ENCODE assay signal across 10 cellular contexts in the genomic region with DNA sequence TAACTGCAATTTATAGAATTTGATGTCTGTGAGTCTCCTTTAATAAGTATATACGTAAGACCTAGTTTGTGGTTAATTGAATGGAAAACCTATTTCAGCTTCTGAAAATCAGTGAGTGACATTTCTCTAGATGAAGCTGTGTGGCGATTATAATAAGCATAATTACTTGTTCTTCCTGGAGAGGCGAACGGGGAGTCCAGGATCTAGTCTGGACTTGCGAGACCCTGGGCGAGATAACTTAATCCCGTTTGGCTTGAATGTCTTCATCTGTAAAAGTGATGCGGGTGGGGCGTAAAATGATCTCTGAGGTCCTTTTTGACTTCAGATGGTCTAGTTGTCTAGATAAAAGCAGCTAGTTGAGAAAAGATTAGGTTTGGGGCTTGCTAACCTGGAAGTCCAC. TPM values are rescaled to one million over a fixed set of nuclear protein-coding genes. Genes with fewer than 3 reads are reported as not detected.
DNase-seq lines count a peak whose midpoint lies in the region; ATAC-seq and TF ChIP-seq lines count a peak whose summit lies in the region.
"Had no signal": no experiment of that assay in that cellular context is flagged by ENCODE, and none has a peak within 500 bp of the region (broad histone marks: within the 10 kb centered on the region; RNA-seq: fewer than 3 reads in every experiment).

No MANE protein-coding gene starts in this region.

- H2AFZ ChIP-seq in GM23338: peak overlapping the region; percentile 98; the same call in 1 of the 2 replicates

- no peaks in the 10 kb centered on the region for H3K9me2 ChIP-seq in GM23338 (ENCODE audit: insufficient read depth)

- 48% methylated on average over 9 of the region's 9 CpGs for WGBS in prostate gland

- intact Hi-C loops in prostate gland (cut with DNase I): no loop called here

- peak overlapping the region; percentile 72 for H3K4me3 Mint-ChIP-seq in GM23338
- H3K4me3 Mint-ChIP-seq in WTC11: peak overlapping the region; percentile 64
- peak overlapping the region; percentile 55 for H3K4me3 Mint-ChIP-seq in glutamatergic neuron (ENCODE audit: unreplicated experiment)

- H3K36me3 Mint-ChIP-seq in GM23338 (ENCODE audit: low read depth) (no peaks in the 10 kb centered on the region), WTC11 (no peaks in the 10 kb centered on the region; the same call in 1 of the 2 replicates), glutamatergic neuron (ENCODE audit: unreplicated experiment) (no peaks in the 10 kb centered on the region)

- H3F3A ChIP-seq in GM23338 (replicated peaks; ENCODE audit: low read depth): peaks cover 11% of the 10 kb centered on the region

- H3K4me1 Mint-ChIP-seq in GM23338 (peaks cover 13% of the 10 kb centered on the region; the same call in 2 of the 3 replicates), WTC11 (peaks cover 22% of the 10 kb centered on the region), glutamatergic neuron (ENCODE audit: low read depth, unreplicated experiment) (no peaks in the 10 kb centered on the region)

- ATAC-seq in GM23338: no peak
- ATAC-seq in WTC11: no peak
- ATAC-seq in GM21381 (IDR thresholded peaks at IDR 0.05; ENCODE audit: unreplicated experiment): no peak

- POLR2A ChIA-PET in WTC11 (lab: Charles Lee): no interaction called here

- DNase-seq in GM23338 (ENCODE audit: low spot score) (no peak), WTC11 (ENCODE audit: low spot score) (no peak), glutamatergic neuron (no peak), prostate gland (ENCODE audit: low spot score) (peak; percentile 18), brain microvascular endothelial cell (no peak), Ammon's horn (ENCODE audit: low spot score) (no peak)
- DNase-seq in stimulated activated CD4-positive, alpha-beta T cell treated with anti-CD3 and anti-CD28 coated beads, Interleukin-1b, Interleukin-23, amount 100 ng/mL, for 48 hours: no peak

- H3K27ac ChIP-seq in GM23338 (ENCODE audit: low read depth) (no peak overlapping the region), prostate gland (peak overlapping the region; percentile 80 to 87), brain microvascular endothelial cell (no peak overlapping the region)

- TF ChIP-seq CTCF in GM23338 (conservative IDR thresholded peaks at IDR 0.05; ENCODE audit: low read depth in 2 of 2) (no peak), WTC11 (IDR thresholded peaks at IDR 0.05) (no peak), glutamatergic neuron (IDR thresholded peaks at IDR 0.05; ENCODE audit: partially characterized antibody, unreplicated experiment) (no peak), prostate gland (IDR thresholded peaks at IDR 0.05) (no peak), brain microvascular endothelial cell (IDR thresholded peaks at IDR 0.05; ENCODE audit: low read depth, low read length, missing control alignments) (no peak)

- H3K9me3 ChIP-seq in prostate gland: no peaks in the 10 kb centered on the region
- H3K9me3 ChIP-seq: mucosa of descending colon had no signal

- H3K9me3 Mint-ChIP-seq in GM23338: no peaks in the 10 kb centered on the region
- H3K9me3 Mint-ChIP-seq in WTC11: no peaks in the 10 kb centered on the region
- H3K9me3 Mint-ChIP-seq in glutamatergic neuron (ENCODE audit: unreplicated experiment): peaks cover 5% of the 10 kb centered on the region

- in situ Hi-C loops in brain microvascular endothelial cell (cut with HindIII; ENCODE audit: low pct_ligation_motif_present, low sequenced_read_pairs): no loop called here

- CTCF ChIA-PET in WTC11 (lab: Charles Lee): interaction anchor here (0.7 to 1.3 kb wide), 3 partner anchors 10 to 22 kb away, joined by 3 read pairs; no protein-coding TSS in a partner anchor

- H3K27me3 ChIP-seq in GM23338 (ENCODE audit: insufficient read depth): peaks cover 26% of the 10 kb centered on the region
- H3K27me3 ChIP-seq in prostate gland (replicated peaks; ENCODE audit: insufficient read depth): no peaks in the 10 kb centered on the region
- H3K27me3 ChIP-seq in brain microvascular endothelial cell (replicated peaks): peaks cover 7% of the 10 kb centered on the region

- H3K4me1 ChIP-seq in GM23338 (ENCODE audit: insufficient read depth) (peaks cover 9% of the 10 kb centered on the region), prostate gland (replicated peaks) (no peaks in the 10 kb centered on the region)

- H3K4me2 ChIP-seq in GM23338: peak overlapping the region; percentile 91

- H3K27me3 Mint-ChIP-seq in GM23338 (ENCODE audit: insufficient read depth, low read depth, poor library complexity) (peaks cover 19% of the 10 kb centered on the region), WTC11 (ENCODE audit: low read depth) (peaks cover 37% of the 10 kb centered on the region), glutamatergic neuron (ENCODE audit: unreplicated experiment) (peaks cover 2% of the 10 kb centered on the region)

- peak overlapping the region; percentile 68 for H3K4me3 ChIP-seq in GM23338
- peak overlapping the region; percentile 66 to 71 for H3K4me3 ChIP-seq in prostate gland
- no peak overlapping the region for H3K4me3 ChIP-seq in brain microvascular endothelial cell (ENCODE audit: low read depth, low read length)

- no peak overlapping the region for H3K27ac Mint-ChIP-seq in GM23338
- no peak overlapping the region for H3K27ac Mint-ChIP-seq in WTC11
- H3K27ac Mint-ChIP-seq in glutamatergic neuron (ENCODE audit: unreplicated experiment): no peak overlapping the region

- H3K36me3 ChIP-seq in GM23338 (ENCODE audit: insufficient read depth) (no peaks in the 10 kb centered on the region), prostate gland (no peaks in the 10 kb centered on the region), brain microvascular endothelial cell (replicated peaks) (no peaks in the 10 kb centered on the region)

- H3K79me2 ChIP-seq in GM23338 (replicated peaks; ENCODE audit: insufficient read depth): no peaks in the 10 kb centered on the region

- TF ChIP-seq POLR2A in prostate gland (IDR thresholded peaks at IDR 0.05): no peak

- no peaks in the 10 kb centered on the region for H4K20me1 ChIP-seq in GM23338 (replicated peaks; ENCODE audit: insufficient read depth)

TF ChIP-seq in GM23338, 12 proteins besides CTCF, POLR2A, EP300 and RAD21 (continues in another document):
- TF ChIP-seq EZH2phosphoT487 (IDR thresholded peaks at IDR 0.05; ENCODE audit: unreplicated experiment) (no peak), STAT1 (IDR thresholded peaks at IDR 0.05; ENCODE audit: unreplicated experiment) (no peak), NANOG (IDR thresholded peaks at IDR 0.05; ENCODE audit: borderline replicate concordance) (no peak), JUNB (IDR thresholded peaks at IDR 0.05; ENCODE audit: unreplicated experiment) (no peak), ZNF331 (CRISPR knock-in tag; IDR thresholded peaks at IDR 0.05; ENCODE audit: low read depth) (no peak)

TF ChIP-seq in WTC11, 78 proteins besides CTCF, POLR2A, EP300 and RAD21 (continues in another document):
- TF ChIP-seq, protein P1, sequence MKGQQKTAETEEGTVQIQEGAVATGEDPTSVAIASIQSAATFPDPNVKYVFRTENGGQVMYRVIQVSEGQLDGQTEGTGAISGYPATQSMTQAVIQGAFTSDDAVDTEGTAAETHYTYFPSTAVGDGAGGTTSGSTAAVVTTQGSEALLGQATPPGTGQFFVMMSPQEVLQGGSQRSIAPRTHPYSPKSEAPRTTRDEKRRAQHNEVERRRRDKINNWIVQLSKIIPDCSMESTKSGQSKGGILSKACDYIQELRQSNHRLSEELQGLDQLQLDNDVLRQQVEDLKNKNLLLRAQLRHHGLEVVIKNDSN (CRISPR knock-in tag; IDR thresholded peaks at IDR 0.05): no peak
- TF ChIP-seq TP53 (CRISPR knock-in tag; IDR thresholded peaks at IDR 0.05) (no peak), RORB (CRISPR knock-in tag; IDR thresholded peaks at IDR 0.05) (no peak), ZNF121 (CRISPR knock-in tag; IDR thresholded peaks at IDR 0.05) (no peak), GTF2I (CRISPR knock-in tag; conservative IDR thresholded peaks at IDR 0.05) (no peak)
- TF ChIP-seq, protein P2, sequence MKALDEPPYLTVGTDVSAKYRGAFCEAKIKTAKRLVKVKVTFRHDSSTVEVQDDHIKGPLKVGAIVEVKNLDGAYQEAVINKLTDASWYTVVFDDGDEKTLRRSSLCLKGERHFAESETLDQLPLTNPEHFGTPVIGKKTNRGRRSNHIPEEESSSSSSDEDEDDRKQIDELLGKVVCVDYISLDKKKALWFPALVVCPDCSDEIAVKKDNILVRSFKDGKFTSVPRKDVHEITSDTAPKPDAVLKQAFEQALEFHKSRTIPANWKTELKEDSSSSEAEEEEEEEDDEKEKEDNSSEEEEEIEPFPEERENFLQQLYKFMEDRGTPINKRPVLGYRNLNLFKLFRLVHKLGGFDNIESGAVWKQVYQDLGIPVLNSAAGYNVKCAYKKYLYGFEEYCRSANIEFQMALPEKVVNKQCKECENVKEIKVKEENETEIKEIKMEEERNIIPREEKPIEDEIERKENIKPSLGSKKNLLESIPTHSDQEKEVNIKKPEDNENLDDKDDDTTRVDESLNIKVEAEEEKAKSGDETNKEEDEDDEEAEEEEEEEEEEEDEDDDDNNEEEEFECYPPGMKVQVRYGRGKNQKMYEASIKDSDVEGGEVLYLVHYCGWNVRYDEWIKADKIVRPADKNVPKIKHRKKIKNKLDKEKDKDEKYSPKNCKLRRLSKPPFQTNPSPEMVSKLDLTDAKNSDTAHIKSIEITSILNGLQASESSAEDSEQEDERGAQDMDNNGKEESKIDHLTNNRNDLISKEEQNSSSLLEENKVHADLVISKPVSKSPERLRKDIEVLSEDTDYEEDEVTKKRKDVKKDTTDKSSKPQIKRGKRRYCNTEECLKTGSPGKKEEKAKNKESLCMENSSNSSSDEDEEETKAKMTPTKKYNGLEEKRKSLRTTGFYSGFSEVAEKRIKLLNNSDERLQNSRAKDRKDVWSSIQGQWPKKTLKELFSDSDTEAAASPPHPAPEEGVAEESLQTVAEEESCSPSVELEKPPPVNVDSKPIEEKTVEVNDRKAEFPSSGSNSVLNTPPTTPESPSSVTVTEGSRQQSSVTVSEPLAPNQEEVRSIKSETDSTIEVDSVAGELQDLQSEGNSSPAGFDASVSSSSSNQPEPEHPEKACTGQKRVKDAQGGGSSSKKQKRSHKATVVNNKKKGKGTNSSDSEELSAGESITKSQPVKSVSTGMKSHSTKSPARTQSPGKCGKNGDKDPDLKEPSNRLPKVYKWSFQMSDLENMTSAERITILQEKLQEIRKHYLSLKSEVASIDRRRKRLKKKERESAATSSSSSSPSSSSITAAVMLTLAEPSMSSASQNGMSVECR (CRISPR knock-in tag; IDR thresholded peaks at IDR 0.05; ENCODE audit: borderline replicate concordance): no peak

RNA-seq across cellular contexts. Expression of a gene that starts 1.1 kb away (rescaled TPM):
- total RNA-seq in GM23338 (2014; rRNA removed; shearing (Covaris generic)): 1.9 and 2.2 TPM in 2 replicates
- polyA plus RNA-seq in GM23338 (2016; fragmentation: Nextera tagmentation; extraction: Ambion mirVana): 1.4 and 1.6 TPM in 2 replicates
- total RNA-seq in WTC11 (2021) (0.87 to 1.1 TPM (median 1.1 TPM) in 3 replicates), glutamatergic neuron (ENCODE audit: unreplicated experiment) (0.10 TPM), prostate gland (10 to 100 TPM in 1 of 2 donors, 1 to 10 TPM in 1; 5.2 to 21.7 TPM)

RNA-seq across cellular contexts. Expression of a gene that starts 36.3 kb away (rescaled TPM):
- total RNA-seq in GM23338 (2014; rRNA removed; shearing (Covaris generic)): 0.08 TPM in 1 of 2 replicates, not detected in the other
- polyA plus RNA-seq in GM23338 (2016; fragmentation: Nextera tagmentation; extraction: Ambion mirVana): 0.06 and 0.17 TPM in 2 replicates
- total RNA-seq in WTC11 (2021) (not detected in 3 replicates), glutamatergic neuron (ENCODE audit: unreplicated experiment) (not detected), prostate gland (1 to 10 TPM in 1 of 2 donors, under 1 TPM in 1; 0.09 to 2.7 TPM)
- total RNA-seq: LHCN-M2, mucosa of descending colon had no signal

Comparison
In these comparisons a context has a peak if more than half of its experiments do, and no peak if none do; other contexts are left out.
1. H3K27ac ChIP-seq: peak in prostate gland (2 of 2); none in GM23338 (single experiment) and brain microvascular endothelial cell (single experiment).
2. Peak in every context shown above with its lines, with median percentiles within 50 percentile points of each other: H3K4me3 Mint-ChIP-seq.